Comparison of ENCODE assay signal across 30 cellular contexts in the genomic region with DNA sequence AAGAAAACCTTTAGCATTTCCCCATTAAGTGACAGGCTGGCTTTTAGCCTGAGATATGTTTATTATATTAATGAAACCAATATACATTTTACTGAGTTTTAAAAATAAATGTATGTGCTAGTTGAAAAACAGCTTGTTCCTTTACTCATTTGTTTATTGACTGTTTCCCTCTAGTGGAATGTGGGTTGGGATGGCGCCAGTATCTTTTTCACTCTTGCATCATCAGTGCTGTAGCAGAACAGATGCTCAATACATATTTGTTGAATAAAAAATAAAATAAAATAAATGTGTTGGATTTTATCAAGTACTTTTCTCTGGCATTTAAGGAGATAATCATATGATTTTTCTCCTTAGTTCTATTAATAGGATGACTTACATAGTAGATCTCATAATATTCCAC. TPM values are rescaled to one million over a fixed set of nuclear protein-coding genes. Genes with fewer than 3 reads are reported as not detected.
DNase-seq lines count a peak whose midpoint lies in the region; ATAC-seq and TF ChIP-seq lines count a peak whose summit lies in the region.
"Had no signal": no experiment of that assay in that cellular context is flagged by ENCODE, and none has a peak within 500 bp of the region (broad histone marks: within the 10 kb centered on the region; RNA-seq: fewer than 3 reads in every experiment).

No MANE protein-coding gene starts in this region.

- H3K4ac ChIP-seq in IMR-90 (ENCODE audit: low read depth, low read length), result no peak overlapping the region

- no peak overlapping the region for H4K5ac ChIP-seq in IMR-90 (ENCODE audit: low read depth, low read length)

- H3K4me1 ChIP-seq in IMR-90 (ENCODE audit: control insufficient read depth, insufficient read depth, low read length) (no peaks in the 10 kb centered on the region), testis (no peaks in the 10 kb centered on the region)
- H3K4me1 ChIP-seq: adrenal gland, gastrocnemius medialis, sigmoid colon, tibial nerve had no signal

- no peak overlapping the region for H3K18ac ChIP-seq in IMR-90 (ENCODE audit: low read depth, low read length)

- CTCF ChIA-PET in IMR-90 (lab: Yijun Ruan, JAX), result no interaction called here

- in situ Hi-C loops in IMR-90 (cut with MboI; ENCODE audit: low sequenced_read_pairs), result no loop called here

- TF ChIP-seq CTCF in IMR-90 (conservative IDR thresholded peaks at IDR 0.05; ENCODE audit: low read depth, low read length) (no peak), cardiac fibroblast (IDR thresholded peaks at IDR 0.05; ENCODE audit: low read depth, low read length) (no peak), fibroblast of pulmonary artery (IDR thresholded peaks at IDR 0.05; ENCODE audit: low read length, missing control alignments) (no peak), testis (IDR thresholded peaks at IDR 0.05) (no peak)

- H3K56ac ChIP-seq in IMR-90 (ENCODE audit: extremely low read depth, insufficient read depth, low read length), result no peak overlapping the region

- H3K14ac ChIP-seq in IMR-90 (replicated peaks; ENCODE audit: low read depth, low read length), result no peak overlapping the region

- no TSS peak for BruUV-seq in IMR-90 (replicated peaks; lab: Mats Ljungman, UMichigan)

- no peak overlapping the region for H2BK20ac ChIP-seq in IMR-90 (ENCODE audit: low read depth, low read length)

- dilution Hi-C loops in IMR-90 (cut with HindIII; ENCODE audit: low sequenced_read_pairs, unreplicated experiment), result no loop called here

- no peaks in the 10 kb centered on the region for H3K9me1 ChIP-seq in IMR-90 (ENCODE audit: insufficient read depth, low read length)

- H3K9ac ChIP-seq in IMR-90 (ENCODE audit: low read depth, low read length), result no peak overlapping the region
- H3K9ac ChIP-seq: SK-N-SH had no signal

- H4K91ac ChIP-seq in IMR-90 (ENCODE audit: insufficient read depth, low read depth, low read length), result no peak overlapping the region

- H3K4me3 ChIP-seq in IMR-90 (ENCODE audit: insufficient read depth, low read depth, low read length) (no peak overlapping the region), cardiac fibroblast (replicated peaks in 1 of 2; ENCODE audit: low read depth in 2 of 2, low read length in 2 of 2) (no peak overlapping the region), fibroblast of pulmonary artery (replicated peaks; ENCODE audit: low read depth, low read length) (no peak overlapping the region), testis (no peak overlapping the region)
- H3K4me3 ChIP-seq: adrenal gland, gastrocnemius medialis, lung, sigmoid colon, tibial nerve had no signal

- H2BK120ac ChIP-seq in IMR-90 (ENCODE audit: low read depth, low read length), result no peak overlapping the region

- H2BK5ac ChIP-seq in IMR-90 (ENCODE audit: low read depth, low read length, poor library complexity, severe bottlenecking), result no peak overlapping the region

- ATAC-seq in IMR-90 (ENCODE audit: low read depth) (no peak), HG03442 (IDR thresholded peaks at IDR 0.05; ENCODE audit: unreplicated experiment) (no peak)
- ATAC-seq: gastrocnemius medialis; naive thymus-derived CD8-positive, alpha-beta T cell had no signal

- no peak for TF ChIP-seq RAD21 in IMR-90 (IDR thresholded peaks at IDR 0.05; ENCODE audit: low read length)

- DNase-seq in IMR-90 (peak; percentile 3), cardiac fibroblast (ENCODE audit: low read depth in 2 of 2) (peak; percentile 18), fibroblast of pulmonary artery (ENCODE audit: low read depth) (peak; percentile 8), testis (peak; percentile 53), NCI-H446 (lab: John Stamatoyannopoulos, UW) (no peak)
- DNase-seq in activated naive CD4-positive, alpha-beta T cell (lab: John Stamatoyannopoulos, UW), result no peak
- DNase-seq: activated CD4-positive, alpha-beta memory T cell treated with anti-CD3 and anti-CD28 coated beads for 36 hours; activated CD4-positive, CD25-positive, alpha-beta regulatory T cell; activated CD8-positive, alpha-beta memory T cell treated with anti-CD3 and anti-CD28 coated beads, Interleukin-2, amount 50 U/mL, for 4 hours; activated naive CD4-positive, alpha-beta T cell treated with Interleukin-2 at 50 U/mL for 16 hours; C1 segment of cervical spinal cord; cerebellar nuclear complex; COR-L47; DMS53; gastrocnemius medialis; GDM1; KBM-7; naive thymus-derived CD8-positive, alpha-beta T cell; NCI-H2029; NCI-H526; nucleus accumbens; sigmoid colon; SK-N-SH; stimulated activated CD4-positive, alpha-beta T cell treated with anti-CD3 and anti-CD28 coated beads, Interleukin-4, amount 100 ng/mL, for 1 hour had no signal

- no CpG with 5 or more reads among the region's 1 CpG for WGBS in IMR-90 (ENCODE audit: extremely low coverage in 2 of 2, insufficient read length in 1 of 2), 2 experiments
- 63 to 78% methylated on average over 1 of the region's 1 CpG for WGBS in testis, 2 donors

- H2AFZ ChIP-seq in IMR-90 (replicated peaks; ENCODE audit: low read length, poor library complexity), result no peak overlapping the region

- no peak overlapping the region for H2AK5ac ChIP-seq in IMR-90 (ENCODE audit: low read depth, low read length)

- H3K79me1 ChIP-seq in IMR-90 (ENCODE audit: low read depth in 1 of 2, low read length in 2 of 2), result no peaks in the 10 kb centered on the region

- no peak overlapping the region for H3K23ac ChIP-seq in IMR-90 (ENCODE audit: low read depth, low read length)

- H3K27me3 ChIP-seq in IMR-90 (ENCODE audit: control insufficient read depth, insufficient read depth, low read length) (no peaks in the 10 kb centered on the region), testis (no peaks in the 10 kb centered on the region)
- H3K27me3 ChIP-seq: adrenal gland, gastrocnemius medialis, sigmoid colon, tibial nerve had no signal

- no peak overlapping the region for H3K27ac ChIP-seq in IMR-90 (ENCODE audit: insufficient read depth, low read length)
- H3K27ac ChIP-seq in testis, result no peak overlapping the region
- H3K27ac ChIP-seq: adrenal gland, gastrocnemius medialis, sigmoid colon, tibial nerve had no signal

- H4K20me1 ChIP-seq in IMR-90 (ENCODE audit: insufficient read depth, low read length), result no peaks in the 10 kb centered on the region

- no peak overlapping the region for H4K8ac ChIP-seq in IMR-90 (ENCODE audit: low read depth in 2 of 2, low read length in 2 of 2)

- no peaks in the 10 kb centered on the region for H3K9me3 ChIP-seq in IMR-90 (ENCODE audit: control insufficient read depth, insufficient read depth, low read length)
- H3K9me3 ChIP-seq in testis, result no peaks in the 10 kb centered on the region
- H3K9me3 ChIP-seq: adrenal gland, gastrocnemius medialis, sigmoid colon, SK-N-SH had no signal

- H2BK15ac ChIP-seq in IMR-90 (ENCODE audit: low read depth, low read length), result no peak overlapping the region

- no peaks in the 10 kb centered on the region for H3K36me3 ChIP-seq in IMR-90 (ENCODE audit: control insufficient read depth, insufficient read depth, low read length)
- H3K36me3 ChIP-seq in testis (ENCODE audit: low read depth, missing control alignments), result no peaks in the 10 kb centered on the region
- H3K36me3 ChIP-seq: adrenal gland, gastrocnemius medialis, sigmoid colon, tibial nerve had no signal

- TF ChIP-seq POLR2A in IMR-90 (IDR thresholded peaks at IDR 0.05; ENCODE audit: low read depth, low read length) (no peak), testis (IDR thresholded peaks at IDR 0.05) (no peak)

- no peak overlapping the region for H2AK9ac ChIP-seq in IMR-90 (replicated peaks; ENCODE audit: low read depth, low read length, poor library complexity)

- intact Hi-C loops in IMR-90 (cut with micrococcal nuclease) (no loop called here), testis (cut with DNase I; ENCODE audit: low total_unique reads) (no loop called here)

- POLR2A ChIA-PET in IMR-90 (lab: Charles Lee; ENCODE audit: unreplicated experiment), result no interaction called here

- no peak overlapping the region for H3K4me2 ChIP-seq in IMR-90 (ENCODE audit: low read depth, low read length)
- H3K4me2 ChIP-seq: SK-N-SH had no signal

TF ChIP-seq in IMR-90, 13 proteins besides CTCF, POLR2A, EP300 and RAD21:
- TF ChIP-seq FOS (IDR thresholded peaks at IDR 0.05; ENCODE audit: low read depth, low read length) (no peak), RFX5 (IDR thresholded peaks at IDR 0.05; ENCODE audit: low read depth, low read length) (no peak), MAFK (IDR thresholded peaks at IDR 0.05; ENCODE audit: low read depth, low read length) (no peak), CEBPB (IDR thresholded peaks at IDR 0.05; ENCODE audit: low read depth, low read length) (peak; percentile 36; the same call in 1 of the 2 replicates)
- TF ChIP-seq, protein P1, sequence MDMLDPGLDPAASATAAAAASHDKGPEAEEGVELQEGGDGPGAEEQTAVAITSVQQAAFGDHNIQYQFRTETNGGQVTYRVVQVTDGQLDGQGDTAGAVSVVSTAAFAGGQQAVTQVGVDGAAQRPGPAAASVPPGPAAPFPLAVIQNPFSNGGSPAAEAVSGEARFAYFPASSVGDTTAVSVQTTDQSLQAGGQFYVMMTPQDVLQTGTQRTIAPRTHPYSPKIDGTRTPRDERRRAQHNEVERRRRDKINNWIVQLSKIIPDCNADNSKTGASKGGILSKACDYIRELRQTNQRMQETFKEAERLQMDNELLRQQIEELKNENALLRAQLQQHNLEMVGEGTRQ (IDR thresholded peaks at IDR 0.05; ENCODE audit: low read depth, low read length), result no peak

RNA-seq across cellular contexts. Expression of a gene that starts 43.0 kb away (rescaled TPM):
- total RNA-seq in IMR-90 (2012; rRNA removed), result 0.18 TPM in 1 of 2 replicates, not detected in the other
- polyA plus RNA-seq in IMR-90 (2012; rRNA removed), result not detected in 2 replicates
- polyA plus RNA-seq in IMR-90 (2012; cell fraction: cytosol; rRNA removed), result 0.01 and 0.04 TPM in 2 replicates
- polyA plus RNA-seq in IMR-90 (2012; cell fraction: nucleus; rRNA removed; ENCODE audit: low replicate concordance), result 0.03 TPM in 2 replicates
- total RNA-seq in testis, result 1 to 10 TPM; 7.1 to 8.6 TPM
- 7.4 TPM for polyA plus RNA-seq in testis (ENCODE audit: insufficient read depth, low read depth, low replicate concordance)
- total RNA-seq: endothelial cell of umbilical vein; T-helper 1 cell treated with Interleukin-12 subunit alpha and Interleukin-12 subunit beta and Interleukin-4 antibody, amounts not matched to agents 30 ng/mL and 1 ng/mL, for 36 hours had no signal
- polyA plus RNA-seq: naive thymus-derived CD8-positive, alpha-beta T cell; SK-N-SH had no signal

Comparison
In these comparisons a context has a peak if more than half of its experiments do, and no peak if none do; other contexts are left out.
1. DNase-seq: peak in IMR-90 (single experiment), cardiac fibroblast (2 of 2), fibroblast of pulmonary artery (single experiment) and testis (single experiment); none in NCI-H446 (0 of 2) and activated naive CD4-positive, alpha-beta T cell (0 of 4).